In genomic region chr18:79916546-79917350, GRCh38 we compare ENCODE assay signal across 22 cellular contexts. TPM values are rescaled to one million over a fixed set of nuclear protein-coding genes. Genes with fewer than 3 reads are reported as not detected.
A peak's percentile ranks its signal among the peaks of the same experiment; 100 is the strongest.
DNase-seq lines count a peak whose midpoint lies in the region; ATAC-seq, FAIRE-seq and TF ChIP-seq lines count a peak whose summit lies in the region.
"Had no signal": no experiment of that assay in that cellular context is flagged by ENCODE, and none has a peak within 500 bp of the region (broad histone marks: within the 10 kb centered on the region; RNA-seq: fewer than 3 reads in every experiment).

No MANE protein-coding gene starts in this region.

- FAIRE-seq in kidney (lab: Jason Lieb, UNC) = no peak
- FAIRE-seq: GM12892, HTR-8/SVneo had no signal

- DNase-seq in right atrium auricular region (ENCODE audit: low spot score) (peak; percentile 44), left cardiac atrium (no peak), kidney (peak; percentile 46), sciatic nerve (ENCODE audit: low spot score) (peak; percentile 40), DMS79 treated with DMSO at 0.1 percent for 48 hours (lab: John Stamatoyannopoulos, UW) (no peak)
- DNase-seq in effector CD4-positive, alpha-beta T cell = no peak
- DNase-seq: activated CD4-positive, alpha-beta T cell treated with anti-CD3 and anti-CD28 coated beads for 48 hours; activated naive CD4-positive, alpha-beta T cell; CD4-positive, alpha-beta memory T cell; H7; NCI-H187; NCI-H2227 treated with DMSO at 0.1 percent for 48 hours; NCI-H774; OCI-M1; Right ventricle myocardium superior; substantia nigra had no signal

- ATAC-seq in left cardiac atrium = no peak
- no peak for ATAC-seq in sciatic nerve
- ATAC-seq in HG03442 (IDR thresholded peaks at IDR 0.05; ENCODE audit: unreplicated experiment) = no peak
- ATAC-seq in GM21381 (IDR thresholded peaks at IDR 0.05; ENCODE audit: unreplicated experiment) = no peak
- ATAC-seq: left lung had no signal

- H3K27me3 ChIP-seq in right atrium auricular region = no peaks in the 10 kb centered on the region
- H3K27me3 ChIP-seq: left lung had no signal

- intact Hi-C loops in left cardiac atrium (cut with DNase I) (no loop called here), kidney (cut with DNase I) (no loop called here), sciatic nerve (cut with DNase I) (no loop called here)

- H3K27ac ChIP-seq in right atrium auricular region (no peak overlapping the region), kidney (ENCODE audit: low read depth in 2 of 2, low read length in 2 of 2) (no peak overlapping the region)
- H3K27ac ChIP-seq: KMS-11, left lung had no signal

- H3K4me3 ChIP-seq in right atrium auricular region = no peak overlapping the region
- H3K4me3 ChIP-seq in kidney (ENCODE audit: low read length in 2 of 2) = no peak overlapping the region
- H3K4me3 ChIP-seq: left lung had no signal

- H3K9me3 ChIP-seq in right atrium auricular region (no peaks in the 10 kb centered on the region), kidney (ENCODE audit: control insufficient read depth in 1 of 2, low read length in 2 of 2) (no peaks in the 10 kb centered on the region)

- no peak overlapping the region for H3K9ac ChIP-seq in kidney (ENCODE audit: low read length in 2 of 2)
- H3K9ac ChIP-seq: KMS-11 had no signal

- TF ChIP-seq CTCF in right atrium auricular region (IDR thresholded peaks at IDR 0.05) (no peak), kidney (IDR thresholded peaks at IDR 0.05; ENCODE audit: borderline replicate concordance, extremely low read depth, insufficient read depth) (no peak)

- H3K4me1 ChIP-seq in right atrium auricular region (no peaks in the 10 kb centered on the region), kidney (ENCODE audit: control insufficient read depth in 1 of 2, insufficient read depth in 1 of 2, low read depth in 1 of 2, low read length in 2 of 2) (no peaks in the 10 kb centered on the region)
- H3K4me1 ChIP-seq: left lung had no signal

- peaks cover 40% of the 10 kb centered on the region for H3K36me3 ChIP-seq in right atrium auricular region
- H3K36me3 ChIP-seq in kidney (ENCODE audit: control insufficient read depth in 1 of 2, insufficient read depth in 2 of 2, low read length in 2 of 2) = peaks cover 11 to 17% of the 10 kb centered on the region in 2 donors

RNA-seq across cellular contexts. Expression of gene SLC66A2, which starts 34.7 kb away (rescaled TPM):
- total RNA-seq in right atrium auricular region (10 to 100 TPM; 21.4 to 22.9 TPM), left cardiac atrium (10 to 100 TPM; 31.5 to 31.9 TPM), kidney (45.5 TPM), sciatic nerve (65.2 TPM)
- 41.9 TPM for polyA plus RNA-seq in kidney (ENCODE audit: insufficient read depth, low read depth, low replicate concordance)

RNA-seq across cellular contexts. Expression of gene HSBP1L1, which starts 47.7 kb away (rescaled TPM):
- total RNA-seq in right atrium auricular region = 10 to 100 TPM in 1 of 2 donors, 1 to 10 TPM in 1; 8.6 to 13.0 TPM
- 1 to 10 TPM; 9.4 TPM for total RNA-seq in left cardiac atrium
- 26.0 TPM for total RNA-seq in kidney
- 43.6 TPM for polyA plus RNA-seq in kidney (ENCODE audit: insufficient read depth, low read depth, low replicate concordance)
- 16.9 TPM for total RNA-seq in sciatic nerve

Comparison
In these comparisons a context has a peak if more than half of its experiments do, and no peak if none do; other contexts are left out.
1. DNase-seq: peak in right atrium auricular region (single experiment), kidney (single experiment) and sciatic nerve (single experiment); none in left cardiac atrium (single experiment), DMS79 treated with DMSO at 0.1 percent for 48 hours (single experiment) and effector CD4-positive, alpha-beta T cell (single experiment).